ENCODE assay signal across 9 cellular contexts in genomic region chr13:95552539-95553270, GRCh38. TPM values are rescaled to one million over a fixed set of nuclear protein-coding genes. Genes with fewer than 3 reads are reported as not detected.
DNase-seq lines count a peak whose midpoint lies in the region; ATAC-seq, FAIRE-seq and TF ChIP-seq lines count a peak whose summit lies in the region.
"Had no signal": no experiment of that assay in that cellular context is flagged by ENCODE, and none has a peak within 500 bp of the region (broad histone marks: within the 10 kb centered on the region; RNA-seq: fewer than 3 reads in every experiment).

Gene CLDN10, plus strand, starts transcription at chr13:95552720. Its CDS starts 34 bp downstream, at chr13:95552754.

- peak within 1 kb of the TSS; percentile 29 for H3K4me3 Mint-ChIP-seq in activated naive CD8-positive, alpha-beta T cell treated with anti-CD3 and anti-CD28 coated beads, Interleukin-2, amount 50 U/mL, for 24 hours
- H3K4me3 Mint-ChIP-seq in type B pancreatic cell: peak within 1 kb of the TSS; percentile 83

- H3K27me3 Mint-ChIP-seq in activated naive CD8-positive, alpha-beta T cell treated with anti-CD3 and anti-CD28 coated beads, Interleukin-2, amount 50 U/mL, for 24 hours: peaks cover 61% of the 10 kb centered on the region
- H3K27me3 Mint-ChIP-seq in type B pancreatic cell: peaks cover 78% of the 10 kb centered on the region

- peak; percentile 36 for ATAC-seq in activated naive CD8-positive, alpha-beta T cell treated with anti-CD3 and anti-CD28 coated beads, Interleukin-2, amount 50 U/mL, for 24 hours
- no peak for ATAC-seq in GM18870 (IDR thresholded peaks at IDR 0.05; ENCODE audit: unreplicated experiment)
- ATAC-seq in GM18873 (IDR thresholded peaks at IDR 0.05; ENCODE audit: low FRiP score, unreplicated experiment): no peak

- H3K4me1 Mint-ChIP-seq in activated naive CD8-positive, alpha-beta T cell treated with anti-CD3 and anti-CD28 coated beads, Interleukin-2, amount 50 U/mL, for 24 hours: peaks cover 5% of the 10 kb centered on the region
- H3K4me1 Mint-ChIP-seq in type B pancreatic cell (ENCODE audit: unreplicated experiment): no peaks in the 10 kb centered on the region

- no peaks in the 10 kb centered on the region for H3K9me3 Mint-ChIP-seq in activated naive CD8-positive, alpha-beta T cell treated with anti-CD3 and anti-CD28 coated beads, Interleukin-2, amount 50 U/mL, for 24 hours
- H3K9me3 Mint-ChIP-seq in type B pancreatic cell: peaks cover 6% of the 10 kb centered on the region

- DNase-seq in activated gamma-delta T cell (lab: John Stamatoyannopoulos, UW): peak; percentile 9
- no peak for DNase-seq in activated gamma-delta T cell treated with Interleukin-2 at 50 U/mL for 16 hours
- DNase-seq in activated naive CD8-positive, alpha-beta T cell treated with anti-CD3 and anti-CD28 coated beads, Interleukin-2, amount 50 U/mL, for 24 hours: peak; percentile 6
- DNase-seq in kidney: peak; percentile 87
- peak; percentile 71 for DNase-seq in type B pancreatic cell (ENCODE audit: extremely low spot score, unreplicated experiment)
- no peak for DNase-seq in amniotic stem cell (lab: John Stamatoyannopoulos, UW)

- no peaks in the 10 kb centered on the region for H3K36me3 ChIP-seq in kidney (ENCODE audit: control insufficient read depth in 1 of 2, insufficient read depth in 2 of 2, low read length in 2 of 2)

- H3K9me3 ChIP-seq in kidney (ENCODE audit: control insufficient read depth in 1 of 2, low read length in 2 of 2): no peaks in the 10 kb centered on the region

- FAIRE-seq in kidney (lab: Jason Lieb, UNC): no peak

- no peaks in the 10 kb centered on the region for H3K36me3 Mint-ChIP-seq in activated naive CD8-positive, alpha-beta T cell treated with anti-CD3 and anti-CD28 coated beads, Interleukin-2, amount 50 U/mL, for 24 hours (ENCODE audit: low read depth)
- no peaks in the 10 kb centered on the region for H3K36me3 Mint-ChIP-seq in type B pancreatic cell

- H3K27ac Mint-ChIP-seq in activated naive CD8-positive, alpha-beta T cell treated with anti-CD3 and anti-CD28 coated beads, Interleukin-2, amount 50 U/mL, for 24 hours: no peak within 1 kb of the TSS
- no peak within 1 kb of the TSS for H3K27ac Mint-ChIP-seq in type B pancreatic cell

- intact Hi-C loops in kidney (cut with DNase I): no loop called here

- TF ChIP-seq CTCF in kidney (IDR thresholded peaks at IDR 0.05; ENCODE audit: borderline replicate concordance, extremely low read depth, insufficient read depth) (no peak), type B pancreatic cell (conservative IDR thresholded peaks at IDR 0.05) (peak; percentile 76)

- peak within 1 kb of the TSS in 1 of 2 donors; percentile 34 for H3K9ac ChIP-seq in kidney (ENCODE audit: low read length in 2 of 2)

- H3K4me3 ChIP-seq in kidney (ENCODE audit: low read length in 2 of 2): peak within 1 kb of the TSS in 1 of 2 donors; percentile 48

- H3K4me1 ChIP-seq in kidney (ENCODE audit: control insufficient read depth in 1 of 2, insufficient read depth in 1 of 2, low read depth in 1 of 2, low read length in 2 of 2): peaks cover 0 to 7% of the 10 kb centered on the region in 2 donors

- H3K27ac ChIP-seq in kidney (ENCODE audit: low read depth in 2 of 2, low read length in 2 of 2): peak within 1 kb of the TSS in 1 of 2 donors; percentile 34

RNA-seq across cellular contexts. Expression of gene CLDN10, which starts in this region (rescaled TPM):
- total RNA-seq in kidney (144 TPM), type B pancreatic cell (ENCODE audit: low replicate concordance) (0.45 and 2.1 TPM in 2 replicates)
- polyA plus RNA-seq in kidney (ENCODE audit: insufficient read depth, low read depth, low replicate concordance): 174 TPM
- total RNA-seq: T-helper 1 cell treated with Interleukin-12 subunit alpha and Interleukin-12 subunit beta and Interleukin-4 antibody, amounts not matched to agents 30 ng/mL and 1 ng/mL, for 36 hours had no signal

Comparison
In these comparisons a context has a peak if more than half of its experiments do, and no peak if none do; other contexts are left out.
1. RNA of gene CLDN10 (total RNA-seq): 144 TPM in kidney (single experiment); 0.45 to 2.1 TPM in type B pancreatic cell; every median in the first group is over 10 times any median in the second.
2. DNase-seq: peak in activated gamma-delta T cell (single experiment), activated naive CD8-positive, alpha-beta T cell treated with anti-CD3 and anti-CD28 coated beads, Interleukin-2, amount 50 U/mL, for 24 hours (single experiment), kidney (single experiment) and type B pancreatic cell (single experiment); none in activated gamma-delta T cell treated with Interleukin-2 at 50 U/mL for 16 hours (single experiment) and amniotic stem cell (single experiment).